1 cellular context compared by ENCODE assay signal in genomic region chr6:140438346-140438735, GRCh38.
TF ChIP-seq lines count a peak whose summit lies in the region.

No MANE protein-coding gene starts in this region.

TF ChIP-seq in IMR-90, 13 proteins besides CTCF, POLR2A, EP300 and RAD21 (continued from another document):
- no peak for TF ChIP-seq USF2 (IDR thresholded peaks at IDR 0.05; ENCODE audit: low read depth, low read length)
- no peak for TF ChIP-seq FOS (IDR thresholded peaks at IDR 0.05; ENCODE audit: low read depth, low read length)
- TF ChIP-seq NFE2L2 (IDR thresholded peaks at IDR 0.05; ENCODE audit: low read depth, low read length), result no peak
- no peak for TF ChIP-seq MAZ (IDR thresholded peaks at IDR 0.05; ENCODE audit: borderline replicate concordance, low read depth, low read length)
- TF ChIP-seq CEBPB (IDR thresholded peaks at IDR 0.05; ENCODE audit: low read depth, low read length), result no peak
- TF ChIP-seq ELK1 (IDR thresholded peaks at IDR 0.05; ENCODE audit: borderline replicate concordance, low read depth, low read length), result no peak
- no peak for TF ChIP-seq RFX5 (IDR thresholded peaks at IDR 0.05; ENCODE audit: low read depth, low read length)
- TF ChIP-seq CHD1 (IDR thresholded peaks at IDR 0.05; ENCODE audit: low read depth, low read length), result no peak
- no peak for TF ChIP-seq SMC3 (IDR thresholded peaks at IDR 0.05; ENCODE audit: low read depth, low read length)
- TF ChIP-seq MXI1 (IDR thresholded peaks at IDR 0.05; ENCODE audit: borderline replicate concordance, low read depth, low read length), result no peak
- TF ChIP-seq BHLHE40 (IDR thresholded peaks at IDR 0.05; ENCODE audit: low read depth, low read length), result no peak
